19 cellular contexts compared by ENCODE assay signal in the genomic region with DNA sequence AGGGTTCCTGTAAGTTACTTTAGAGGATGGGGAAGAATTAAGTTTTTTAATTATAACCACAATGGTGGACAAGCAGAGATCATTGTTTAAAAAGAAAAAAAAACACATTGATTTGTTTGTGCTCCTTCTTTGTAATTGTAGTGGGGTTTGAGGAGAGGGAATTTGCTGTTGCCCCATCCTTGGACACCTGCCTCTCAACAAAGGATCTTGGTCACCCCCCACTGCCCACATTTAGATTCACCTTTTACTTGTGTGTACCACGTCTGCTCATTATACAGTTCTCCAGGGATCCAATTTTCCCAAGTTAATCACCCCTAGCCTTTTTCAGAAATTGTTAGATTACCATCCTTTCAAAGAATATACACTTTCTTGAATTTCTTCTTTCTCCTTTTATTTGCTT. TPM values are rescaled to one million over a fixed set of nuclear protein-coding genes. Genes with fewer than 3 reads are reported as not detected.
"Had no signal": no experiment of that assay in that cellular context is flagged by ENCODE, and none has a peak within 500 bp of the region (broad histone marks: within the 10 kb centered on the region; RNA-seq: fewer than 3 reads in every experiment).

No MANE protein-coding gene starts in this region.

- H3K27ac ChIP-seq: foreskin keratinocyte, right lobe of liver had no signal

- H3K4me2 ChIP-seq: smooth muscle cell had no signal

- H3K4me3 ChIP-seq: right lobe of liver, smooth muscle cell had no signal

- H3K36me3 ChIP-seq: right lobe of liver had no signal

- H3K9me3 ChIP-seq: right lobe of liver had no signal

- H3K27ac Mint-ChIP-seq: activated naive CD8-positive, alpha-beta T cell treated with anti-CD3 and anti-CD28 coated beads for 36 hours; activated T-helper 1 cell treated with anti-CD3 and anti-CD28 coated beads, Interleukin-12 subunit alpha, Interleukin-12 subunit beta, Interleukin-2, Interleukin-4 antibody, amounts not matched to agents 30 ng/mL and 10 ng/mL and 1 ng/mL, durations not matched to agents 14 hours and 24 hours and 36 hours; brain; immature natural killer cell; nephron progenitor cell; stimulated activated naive CD8-positive, alpha-beta T cell treated with anti-CD3 and anti-CD28 coated beads, Interleukin-15, Interleukin-2, amounts not matched to agents 100 ng/mL and 50 ng/mL, for 24 hours; type B pancreatic cell had no signal

- H3K9me3 Mint-ChIP-seq: activated naive CD8-positive, alpha-beta T cell treated with anti-CD3 and anti-CD28 coated beads for 36 hours; activated T-helper 1 cell treated with anti-CD3 and anti-CD28 coated beads, Interleukin-12 subunit alpha, Interleukin-12 subunit beta, Interleukin-2, Interleukin-4 antibody, amounts not matched to agents 30 ng/mL and 10 ng/mL and 1 ng/mL, durations not matched to agents 14 hours and 24 hours and 36 hours; brain; central memory CD8-positive, alpha-beta T cell; immature natural killer cell; nephron progenitor cell; stimulated activated naive CD8-positive, alpha-beta T cell treated with anti-CD3 and anti-CD28 coated beads, Interleukin-15, Interleukin-2, amounts not matched to agents 100 ng/mL and 50 ng/mL, for 24 hours; type B pancreatic cell had no signal

- ATAC-seq: activated CD4-positive, CD25-positive, alpha-beta regulatory T cell treated with anti-CD3 and anti-CD28 coated beads, Interleukin-2, amount 50 U/mL, for 24 hours; foreskin keratinocyte; right lobe of liver had no signal

- H3K4me1 ChIP-seq: foreskin keratinocyte, right lobe of liver had no signal

- H3K27me3 ChIP-seq: foreskin keratinocyte, right lobe of liver had no signal

- H3K4me1 Mint-ChIP-seq: central memory CD8-positive, alpha-beta T cell; immature natural killer cell had no signal

- H3K27me3 Mint-ChIP-seq: activated naive CD8-positive, alpha-beta T cell treated with anti-CD3 and anti-CD28 coated beads for 36 hours; brain; central memory CD8-positive, alpha-beta T cell; stimulated activated naive CD8-positive, alpha-beta T cell treated with anti-CD3 and anti-CD28 coated beads, Interleukin-15, Interleukin-2, amounts not matched to agents 100 ng/mL and 50 ng/mL, for 24 hours; type B pancreatic cell had no signal

- DNase-seq: activated naive CD8-positive, alpha-beta T cell treated with anti-CD3 and anti-CD28 coated beads for 36 hours; amygdala; cortex of kidney; effector memory CD4-positive, alpha-beta T cell; foreskin keratinocyte; glutamatergic neuron; hypothalamus; immature natural killer cell; nephron progenitor cell; right lobe of liver; stimulated activated CD4-positive, alpha-beta T cell treated with anti-CD3 and anti-CD28 coated beads, Interleukin-4, amount 100 ng/mL, for 4 hours had no signal

- H3K4me3 Mint-ChIP-seq: activated naive CD8-positive, alpha-beta T cell treated with anti-CD3 and anti-CD28 coated beads for 36 hours; activated T-helper 1 cell treated with anti-CD3 and anti-CD28 coated beads, Interleukin-12 subunit alpha, Interleukin-12 subunit beta, Interleukin-2, Interleukin-4 antibody, amounts not matched to agents 30 ng/mL and 10 ng/mL and 1 ng/mL, durations not matched to agents 14 hours and 24 hours and 36 hours; brain; central memory CD8-positive, alpha-beta T cell; immature natural killer cell; nephron progenitor cell; stimulated activated naive CD8-positive, alpha-beta T cell treated with anti-CD3 and anti-CD28 coated beads, Interleukin-15, Interleukin-2, amounts not matched to agents 100 ng/mL and 50 ng/mL, for 24 hours; type B pancreatic cell had no signal

RNA-seq across cellular contexts. Expression of gene DCDC1, which starts 53.2 kb away (rescaled TPM):
- total RNA-seq: activated T-helper 1 cell treated with anti-CD3 and anti-CD28 coated beads, Interleukin-12 subunit alpha, Interleukin-12 subunit beta, Interleukin-2, Interleukin-4 antibody, amounts not matched to agents 30 ng/mL and 10 ng/mL and 1 ng/mL, durations not matched to agents 14 hours and 24 hours and 36 hours; osteocyte had no signal
- polyA plus RNA-seq: foreskin keratinocyte, immature natural killer cell had no signal
